Comparison of ENCODE assay signal across 12 cellular contexts in genomic region chr1:231139125-231139649, GRCh38. TPM values are rescaled to one million over a fixed set of nuclear protein-coding genes. Genes with fewer than 3 reads are reported as not detected.
DNase-seq lines count a peak whose midpoint lies in the region; FAIRE-seq and TF ChIP-seq lines count a peak whose summit lies in the region.
"Had no signal": no experiment of that assay in that cellular context is flagged by ENCODE, and none has a peak within 500 bp of the region (broad histone marks: within the 10 kb centered on the region; RNA-seq: fewer than 3 reads in every experiment).

No MANE protein-coding gene starts in this region.

- CTCF ChIA-PET in MCF 10A (lab: Yijun Ruan, JAX), result interaction anchor here (0.7 kb wide), 1 partner anchor 149 kb away, joined by 3 read pairs; no protein-coding TSS in a partner anchor
- CTCF ChIA-PET in SK-N-SH (lab: Yijun Ruan, JAX), result interaction anchor here (1.2 to 1.5 kb wide), 2 partner anchors 16 to 71 kb away, joined by 3 to 4 read pairs; no protein-coding TSS in a partner anchor

- H3K9me3 ChIP-seq in breast epithelium (no peaks in the 10 kb centered on the region), SK-N-SH (no peaks in the 10 kb centered on the region), spleen (no peaks in the 10 kb centered on the region)
- H3K9me3 ChIP-seq: tibial artery had no signal

- intact Hi-C loops in MCF 10A (cut with micrococcal nuclease), result no loop called here
- intact Hi-C loops in breast epithelium (cut with DNase I; ENCODE audit: low total_unique reads), result no loop called here
- intact Hi-C loops in spleen (cut with DNase I; ENCODE audit: low total_unique reads), result no loop called here

- H3F3A ChIP-seq in SK-N-SH (replicated peaks; ENCODE audit: insufficient read depth), result peaks cover 13% of the 10 kb centered on the region

- H3K36me3 ChIP-seq in breast epithelium (no peaks in the 10 kb centered on the region), SK-N-SH (replicated peaks in 1 of 2; ENCODE audit: control insufficient read depth in 1 of 2, insufficient read depth in 2 of 2, low read length in 1 of 2) (no peaks in the 10 kb centered on the region), spleen (no peaks in the 10 kb centered on the region)
- H3K36me3 ChIP-seq: tibial artery had no signal

- peak in 1 of 2 experiments; percentile 38; a peak in 1 of 4 replicates for TF ChIP-seq EP300 in SK-N-SH (IDR thresholded peaks at IDR 0.05; ENCODE audit: borderline replicate concordance in 1 of 2, low read depth in 1 of 2, low read length in 1 of 2)

- TF ChIP-seq CTCF in MCF 10A (IDR thresholded peaks at IDR 0.05; ENCODE audit: unreplicated experiment) (no peak), breast epithelium (IDR thresholded peaks at IDR 0.05) (no peak), SK-N-SH (IDR thresholded peaks at IDR 0.05) (no peak), fibroblast of the aortic adventitia (IDR thresholded peaks at IDR 0.05; ENCODE audit: insufficient read depth, low read length) (no peak), spleen (IDR thresholded peaks at IDR 0.05 in 8 of 11, conservative IDR thresholded peaks at IDR 0.05 in 3 of 11) (no peak), D721Med (IDR thresholded peaks at IDR 0.05; ENCODE audit: insufficient read depth, missing control alignments) (no peak)

- H4K20me1 ChIP-seq in SK-N-SH (ENCODE audit: insufficient read depth), result no peaks in the 10 kb centered on the region

- BruUV-seq in MCF 10A (replicated peaks; lab: Mats Ljungman, UMichigan), result no TSS peak

- peaks cover 22% of the 10 kb centered on the region for H3K4me1 Mint-ChIP-seq in MCF 10A (ENCODE audit: insufficient read depth, unreplicated experiment)

- H3K36me3 Mint-ChIP-seq in MCF 10A (ENCODE audit: insufficient read depth, unreplicated experiment), result no peaks in the 10 kb centered on the region

- H3K4me2 ChIP-seq in SK-N-SH, result peak overlapping the region; percentile 51; the same call in 1 of the 2 replicates

- peak overlapping the region; percentile 14; the same call in 1 of the 2 replicates for H3K9ac ChIP-seq in SK-N-SH

- DNase-seq in MCF 10A (ENCODE audit: unreplicated experiment) (peak; percentile 78), breast epithelium (ENCODE audit: low spot score in 2 of 2) (no peak), SK-N-SH (no peak), fibroblast of the aortic adventitia (ENCODE audit: low read depth) (peak; percentile 92), spleen (no peak), superior temporal gyrus (ENCODE audit: extremely low spot score) (no peak), D721Med (ENCODE audit: insufficient read length, low spot score) (no peak)
- DNase-seq in central memory CD4-positive, alpha-beta T cell, result no peak
- DNase-seq: activated CD8-positive, alpha-beta memory T cell treated with anti-CD3 and anti-CD28 coated beads, Interleukin-2, amount 50 U/mL, for 4 hours; tibial artery had no signal

- no peaks in the 10 kb centered on the region for H3K9me3 Mint-ChIP-seq in MCF 10A (ENCODE audit: unreplicated experiment)

- no peak overlapping the region for H2AFZ ChIP-seq in SK-N-SH (ENCODE audit: low read depth)

- no peaks in the 10 kb centered on the region for H3K9me2 ChIP-seq in SK-N-SH

- no peak overlapping the region for H3K27ac Mint-ChIP-seq in MCF 10A (ENCODE audit: low read depth, unreplicated experiment)

- H3K4me1 ChIP-seq in breast epithelium (peaks cover 0 to 9% of the 10 kb centered on the region in 2 donors), SK-N-SH (ENCODE audit: control insufficient read depth in 1 of 2, insufficient read depth in 2 of 2, low read depth in 1 of 2, low read length in 1 of 2) (peaks cover 0 to 12% of the 10 kb centered on the region in 2 experiments; a peak in 1 of 4 replicates), spleen (peaks cover 0 to 25% (median 2%) of the 10 kb centered on the region in 6 donors)

- H3K27ac ChIP-seq in breast epithelium (no peak overlapping the region), SK-N-SH (ENCODE audit: low read depth in 2 of 2, low read length in 1 of 2) (peak overlapping the region in 1 of 2 experiments; percentile 79; a peak in 2 of 4 replicates), spleen (peak overlapping the region in 6 of 8 donors; percentile 29 to 70 (median 45))
- H3K27ac ChIP-seq: SK-N-MC, tibial artery had no signal

- POLR2A ChIA-PET in MCF 10A (lab: Yijun Ruan, JAX), result interaction anchor here (1.3 kb wide), 1 partner anchor 12 kb away, joined by 4 read pairs; no protein-coding TSS in a partner anchor
- POLR2A ChIA-PET in SK-N-SH (lab: Yijun Ruan, JAX), result no interaction called here

- WGBS in SK-N-SH (ENCODE audit: low lambda C conversion rate), result 51% methylated on average over 3 of the region's 3 CpGs
- 50 to 73% (median 65%) methylated on average over 3 of the region's 3 CpGs for WGBS in spleen, 5 donors

- no peak overlapping the region for H3K4me3 Mint-ChIP-seq in MCF 10A (ENCODE audit: unreplicated experiment)

- H3K27me3 ChIP-seq in breast epithelium (no peaks in the 10 kb centered on the region), SK-N-SH (ENCODE audit: insufficient read depth) (no peaks in the 10 kb centered on the region), spleen (replicated peaks in 1 of 7) (peaks cover 0 to 3% (median 0%) of the 10 kb centered on the region in 7 donors)

- TF ChIP-seq RAD21 in SK-N-SH (IDR thresholded peaks at IDR 0.05; ENCODE audit: low read length), result no peak

- no peak for TF ChIP-seq POLR2A in breast epithelium (IDR thresholded peaks at IDR 0.05)
- TF ChIP-seq POLR2A in spleen (IDR thresholded peaks at IDR 0.05), result no peak

- H3K4me3 ChIP-seq in breast epithelium (no peak overlapping the region), SK-N-SH (ENCODE audit: low read depth in 2 of 2, low read length in 1 of 2) (no peak overlapping the region), fibroblast of the aortic adventitia (ENCODE audit: low read depth, low read length) (no peak overlapping the region), spleen (no peak overlapping the region)
- H3K4me3 ChIP-seq: SK-N-MC, tibial artery had no signal

- no peak for FAIRE-seq in D721Med (lab: Jason Lieb, UNC)
- FAIRE-seq: GM19239 had no signal

- no peaks in the 10 kb centered on the region for H3K79me2 ChIP-seq in SK-N-SH (ENCODE audit: insufficient read depth)

- peaks cover 20% of the 10 kb centered on the region for H3K27me3 Mint-ChIP-seq in MCF 10A (ENCODE audit: insufficient read depth, unreplicated experiment)

TF ChIP-seq in SK-N-SH, 30 proteins besides CTCF, POLR2A, EP300 and RAD21:
- TF ChIP-seq FOXJ3 (CRISPR knock-in tag; IDR thresholded peaks at IDR 0.05), result no peak
- peak; percentile 48 for TF ChIP-seq TCF12 (IDR thresholded peaks at IDR 0.05)
- TF ChIP-seq MEF2A (IDR thresholded peaks at IDR 0.05; ENCODE audit: borderline replicate concordance, low read depth), result peak; percentile 59; the same call in 1 of the 2 replicates
- TF ChIP-seq CHD2 (IDR thresholded peaks at IDR 0.05; ENCODE audit: low read length, partially characterized antibody), result no peak
- TF ChIP-seq EZH2phosphoT487 (IDR thresholded peaks at IDR 0.05; ENCODE audit: borderline replicate concordance, low read depth), result no peak
- TF ChIP-seq YY1 (IDR thresholded peaks at IDR 0.05; ENCODE audit: low read depth), result no peak
- TF ChIP-seq PBX3 (IDR thresholded peaks at IDR 0.05), result 0 out of 2 replicates have a peak, but pooled peaks have one; percentile 18
- TF ChIP-seq REST (IDR thresholded peaks at IDR 0.05; ENCODE audit: low read depth, low read length), result peak; percentile 83; the same call in 1 of the 2 replicates
- TF ChIP-seq JUND (IDR thresholded peaks at IDR 0.05), result peak; percentile 57
- peak; percentile 24; the same call in 1 of the 2 replicates for TF ChIP-seq FOSL2 (IDR thresholded peaks at IDR 0.05; ENCODE audit: borderline replicate concordance, low read depth)

RNA-seq across cellular contexts. Expression of gene TRIM67, which starts 22.7 kb away (rescaled TPM):
- total RNA-seq in MCF 10A (2022) (not detected in 2 replicates), breast epithelium (not detected), fibroblast of the aortic adventitia (ENCODE audit: low replicate concordance) (not detected in 2 replicates), spleen (under 1 TPM in 1 of 7 donors, not detected in 6; 0.06 TPM)
- polyA plus RNA-seq in SK-N-SH (2012; rRNA removed) (not detected in 2 replicates), spleen (under 1 TPM in 2 of 3 donors, not detected in 1; under 0.01 TPM)
- 0.01 TPM in 1 of 2 replicates, not detected in the other for polyA plus RNA-seq in SK-N-SH (2012; cell fraction: cytosol; rRNA removed)
- polyA plus RNA-seq in SK-N-SH (2012; cell fraction: nucleus; rRNA removed), result 0.01 and 0.02 TPM in 2 replicates

Comparison
In these comparisons a context has a peak if more than half of its experiments do, and no peak if none do; other contexts are left out.
1. DNase-seq: peak in MCF 10A (single experiment) and fibroblast of the aortic adventitia (single experiment); none in breast epithelium (0 of 2), SK-N-SH (single experiment), spleen (single experiment), central memory CD4-positive, alpha-beta T cell (single experiment), superior temporal gyrus (single experiment) and D721Med (single experiment).
2. H3K27ac ChIP-seq: peak in spleen (6 of 8); none in breast epithelium (0 of 2).